In the genomic region with DNA sequence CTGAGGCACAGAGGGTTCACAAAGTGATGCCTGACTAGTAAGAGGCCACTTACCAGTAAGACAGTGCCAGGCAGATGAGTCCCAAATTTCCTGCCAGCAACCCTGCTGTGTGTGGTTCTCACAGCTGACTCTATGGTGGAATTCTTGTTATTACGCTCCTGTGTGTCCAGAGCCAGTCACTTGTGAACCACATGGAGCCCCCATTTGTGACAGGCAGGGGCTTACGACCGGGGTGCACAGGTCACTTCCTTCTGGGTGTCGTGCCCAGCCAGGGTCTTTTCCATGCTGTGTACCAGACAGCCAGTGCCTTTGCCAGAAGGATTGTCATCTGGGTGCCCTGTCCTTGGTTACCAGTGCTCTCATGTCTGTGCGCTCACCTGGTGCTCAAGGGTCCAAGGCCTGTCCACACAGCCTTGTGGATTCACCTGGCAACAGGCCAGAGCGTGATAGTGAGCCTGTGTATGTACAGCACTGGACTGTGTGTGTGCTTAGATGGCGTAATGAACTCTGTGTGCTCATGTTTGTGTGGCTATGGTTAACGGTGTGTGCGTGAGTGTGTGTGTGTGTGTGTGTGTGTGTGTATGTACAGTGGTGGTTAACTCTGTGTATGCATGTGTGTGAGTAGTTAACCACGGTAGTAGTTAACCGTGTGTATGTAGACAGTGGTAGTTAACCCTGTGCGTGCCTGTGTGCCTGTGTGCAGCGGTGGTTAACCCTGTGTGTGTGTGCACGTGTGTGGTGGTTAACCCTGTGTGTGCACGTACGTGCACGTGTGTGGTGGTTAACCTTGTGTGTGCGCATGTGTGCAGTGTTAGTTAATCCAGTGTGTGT, we compare ENCODE assay signal across 11 cellular contexts. TPM values are rescaled to one million over a fixed set of nuclear protein-coding genes. Genes with fewer than 3 reads are reported as not detected.
DNase-seq lines count a peak whose midpoint lies in the region; ATAC-seq and TF ChIP-seq lines count a peak whose summit lies in the region.
"Had no signal": no experiment of that assay in that cellular context is flagged by ENCODE, and none has a peak within 500 bp of the region (broad histone marks: within the 10 kb centered on the region; RNA-seq: fewer than 3 reads in every experiment).

No MANE protein-coding gene starts in this region.

- peaks cover 0 to 11% (median 5%) of the 10 kb centered on the region in 4 donors for H3K4me1 ChIP-seq in upper lobe of left lung

- no peak for TF ChIP-seq POLR2A in upper lobe of left lung (IDR thresholded peaks at IDR 0.05)

- intact Hi-C loops in left ventricle myocardium superior (cut with micrococcal nuclease), result no loop called here

- peaks cover 16% of the 10 kb centered on the region for H3K4me1 Mint-ChIP-seq in WTC11

- H3K9me3 ChIP-seq in upper lobe of left lung, result no peaks in the 10 kb centered on the region

- TF ChIP-seq CTCF in WTC11 (IDR thresholded peaks at IDR 0.05), result no peak
- no peak for TF ChIP-seq CTCF in upper lobe of left lung (IDR thresholded peaks at IDR 0.05)

- DNase-seq in activated CD4-positive, alpha-beta T cell treated with anti-CD3 and anti-CD28 coated beads, Interleukin-2, amount 50 U/mL, for 1 hour, result peak; percentile 25
- DNase-seq in activated CD4-positive, alpha-beta T cell treated with anti-CD3 and anti-CD28 coated beads, Interleukin-2, amount 50 U/mL, for 4 hours, result no peak
- DNase-seq in WTC11 (ENCODE audit: low spot score) (no peak), left ventricle myocardium superior (peak; percentile 67), upper lobe of left lung (peak in 1 of 2 donors; percentile 49), superior temporal gyrus (ENCODE audit: extremely low spot score) (no peak), ureter (ENCODE audit: low spot score) (no peak)
- DNase-seq: activated CD4-positive, alpha-beta T cell treated with anti-CD3 and anti-CD28 coated beads for 48 hours; activated naive CD8-positive, alpha-beta T cell treated with anti-CD3 and anti-CD28 coated beads, Interleukin-2, amount 10 ng/mL, durations not matched to agents 7 days and 5 days; NCI-H1048 had no signal

- POLR2A ChIA-PET in WTC11 (lab: Charles Lee), result no interaction called here

- H3K27me3 ChIP-seq in upper lobe of left lung, result no peaks in the 10 kb centered on the region

- H3K36me3 Mint-ChIP-seq in WTC11, result no peaks in the 10 kb centered on the region; the same call in 1 of the 2 replicates

- peaks cover 13% of the 10 kb centered on the region for H3K9me3 Mint-ChIP-seq in WTC11

- WGBS in upper lobe of left lung, 2 donors, result 69 to 72% methylated on average over 15 to 18 of the region's 18 CpGs

- no peaks in the 10 kb centered on the region for H3K27me3 Mint-ChIP-seq in WTC11 (ENCODE audit: low read depth)
- H3K27me3 Mint-ChIP-seq: activated naive CD8-positive, alpha-beta T cell treated with anti-CD3 and anti-CD28 coated beads, Interleukin-2, amount 10 ng/mL, durations not matched to agents 7 days and 5 days had no signal

- H3K27ac Mint-ChIP-seq in WTC11, result peak overlapping the region; percentile 38
- H3K27ac Mint-ChIP-seq: activated naive CD8-positive, alpha-beta T cell treated with anti-CD3 and anti-CD28 coated beads, Interleukin-2, amount 10 ng/mL, durations not matched to agents 7 days and 5 days had no signal

- H3K27ac ChIP-seq in upper lobe of left lung, result no peak overlapping the region

- no peak for TF ChIP-seq EP300 in upper lobe of left lung (IDR thresholded peaks at IDR 0.05)

- no peak for ATAC-seq in WTC11
- peak; percentile 33 for ATAC-seq in left ventricle myocardium superior
- peak; percentile 33 to 60 for ATAC-seq in upper lobe of left lung (ENCODE audit: low FRiP score in 2 of 2)
- ATAC-seq in HG03520 (IDR thresholded peaks at IDR 0.05; ENCODE audit: unreplicated experiment), result no peak

- H3K4me3 Mint-ChIP-seq in WTC11, result no peak overlapping the region
- H3K4me3 Mint-ChIP-seq: activated naive CD8-positive, alpha-beta T cell treated with anti-CD3 and anti-CD28 coated beads, Interleukin-2, amount 10 ng/mL, durations not matched to agents 7 days and 5 days had no signal

- H3K36me3 ChIP-seq in upper lobe of left lung, result no peaks in the 10 kb centered on the region

- no peak overlapping the region for H3K4me3 ChIP-seq in upper lobe of left lung

- CTCF ChIA-PET in WTC11 (lab: Charles Lee), result interaction anchor here (0.9 kb wide), 1 partner anchor 271 kb away, joined by 3 read pairs; no protein-coding TSS in a partner anchor

TF ChIP-seq in WTC11, 78 proteins besides CTCF, POLR2A, EP300 and RAD21:
- TF ChIP-seq GRHL2 (CRISPR knock-in tag; IDR thresholded peaks at IDR 0.05; ENCODE audit: insufficient replicate concordance, severe bottlenecking) (no peak), NR2C2 (CRISPR knock-in tag; IDR thresholded peaks at IDR 0.05) (peak; percentile 20; the same call in 1 of the 2 replicates), CREB1 (CRISPR knock-in tag; IDR thresholded peaks at IDR 0.05) (no peak), GABPB1 (CRISPR knock-in tag; IDR thresholded peaks at IDR 0.05) (peak; percentile 81)

RNA-seq across cellular contexts. Expression of a gene that starts 18.6 kb away (rescaled TPM):
- total RNA-seq in WTC11 (2021) (32.8 to 41.0 TPM (median 33.1 TPM) in 3 replicates), left ventricle myocardium superior (94.0 TPM), upper lobe of left lung (100 to 1,000 TPM in 3 of 6 donors, 10 to 100 TPM in 3; 59.8 to 302 (median 104) TPM), ureter (34.9 TPM)

Comparison
In these comparisons a context has a peak if more than half of its experiments do, and no peak if none do; other contexts are left out.
1. DNase-seq: peak in activated CD4-positive, alpha-beta T cell treated with anti-CD3 and anti-CD28 coated beads, Interleukin-2, amount 50 U/mL, for 1 hour (single experiment) and left ventricle myocardium superior (single experiment); none in activated CD4-positive, alpha-beta T cell treated with anti-CD3 and anti-CD28 coated beads, Interleukin-2, amount 50 U/mL, for 4 hours (0 of 2), WTC11 (single experiment), superior temporal gyrus (single experiment) and ureter (single experiment).
2. ATAC-seq: peak in left ventricle myocardium superior (single experiment) and upper lobe of left lung (2 of 2); none in WTC11 (single experiment) and HG03520 (single experiment).